ENCODE assay signal across 8 cellular contexts in the genomic region with DNA sequence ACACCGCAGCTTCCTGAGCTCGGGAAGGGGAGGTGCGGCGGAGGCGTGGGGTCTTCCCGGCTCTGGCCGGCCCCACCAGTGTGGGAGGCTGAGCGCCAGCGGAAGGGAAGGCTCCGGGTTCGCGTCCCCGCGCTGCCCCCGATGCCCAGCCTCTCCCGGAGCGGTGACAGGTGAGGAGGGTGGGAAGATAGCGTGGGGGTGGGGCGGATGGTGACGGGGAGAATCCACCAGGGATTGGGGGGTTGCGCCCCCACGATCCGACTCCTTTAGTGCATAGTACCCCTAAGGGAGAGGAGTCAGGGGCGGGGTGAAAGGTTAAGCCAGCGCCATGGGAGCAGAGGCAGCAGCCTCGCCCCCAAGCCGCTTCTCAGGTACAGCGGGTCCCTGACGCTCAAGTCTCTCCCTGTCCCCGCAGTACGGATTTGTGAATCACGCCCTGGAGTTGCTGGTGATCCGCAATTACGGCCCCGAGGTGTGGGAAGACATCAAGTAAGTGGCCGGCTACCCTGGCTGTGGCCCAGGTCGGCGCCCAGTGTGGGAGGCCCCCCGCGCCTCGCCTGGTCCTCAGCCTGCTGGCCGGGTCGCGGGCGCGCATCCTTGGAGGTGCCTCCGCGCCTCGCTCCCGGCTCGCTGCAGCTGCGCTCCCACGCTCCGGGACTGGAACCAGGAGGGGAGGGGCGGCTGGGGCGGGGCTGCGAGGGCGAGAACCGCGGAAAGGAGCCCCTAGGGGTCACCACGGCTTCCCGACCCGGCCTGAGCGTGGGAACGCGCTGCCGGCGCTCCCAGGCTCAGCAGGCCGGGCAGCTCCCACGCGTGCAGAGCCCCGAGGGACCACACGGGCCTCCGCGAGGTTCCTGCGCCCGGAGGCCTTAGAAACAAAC. TPM values are rescaled to one million over a fixed set of nuclear protein-coding genes. Genes with fewer than 3 reads are reported as not detected.
DNase-seq lines count a peak whose midpoint lies in the region; ATAC-seq and TF ChIP-seq lines count a peak whose summit lies in the region.

No MANE protein-coding gene starts in this region.

- intact Hi-C loops in activated CD4-positive, alpha-beta T cell treated with anti-CD3 and anti-CD28 coated beads, Interleukin-2, amount 10 ng/mL, durations not matched to agents 24 days and 14 days (cut with micrococcal nuclease), result loop anchor here (5.0 kb wide), 1 partner anchor 92 kb away; the partner anchor contains the start of gene GUCY1A1

- peaks cover 9% of the 10 kb centered on the region for H3K9me3 Mint-ChIP-seq in activated CD4-positive, alpha-beta T cell treated with anti-CD3 and anti-CD28 coated beads, Interleukin-2, amount 10 ng/mL, durations not matched to agents 24 days and 14 days
- H3K9me3 Mint-ChIP-seq in natural killer cell treated with Interleukin-12 subunit alpha and Interleukin-12 subunit beta and Interleukin-15 and Interleukin-18, amount 100 ng/mL, for 72 hours, result no peaks in the 10 kb centered on the region

- H3K4me3 Mint-ChIP-seq in activated CD4-positive, alpha-beta T cell treated with anti-CD3 and anti-CD28 coated beads, Interleukin-2, amount 10 ng/mL, durations not matched to agents 24 days and 14 days, result peak overlapping the region; percentile 34
- no peak overlapping the region for H3K4me3 Mint-ChIP-seq in natural killer cell treated with Interleukin-12 subunit alpha and Interleukin-12 subunit beta and Interleukin-15 and Interleukin-18, amount 100 ng/mL, for 72 hours

- no peak for TF ChIP-seq CTCF in fibroblast of villous mesenchyme (IDR thresholded peaks at IDR 0.05; ENCODE audit: insufficient read depth, low read depth, low read length)

- ATAC-seq in GM18907 (IDR thresholded peaks at IDR 0.05; ENCODE audit: unreplicated experiment) (peak; percentile 21), HG03196 (IDR thresholded peaks at IDR 0.05; ENCODE audit: unreplicated experiment) (peak; percentile 30), GM21515 (IDR thresholded peaks at IDR 0.05; ENCODE audit: unreplicated experiment) (no peak)
- ATAC-seq in natural killer cell treated with Interleukin-12 subunit alpha and Interleukin-12 subunit beta and Interleukin-15 and Interleukin-18, amount 100 ng/mL, for 72 hours, result peak; percentile 5 to 50

- peaks cover 5% of the 10 kb centered on the region for H3K4me1 Mint-ChIP-seq in activated CD4-positive, alpha-beta T cell treated with anti-CD3 and anti-CD28 coated beads, Interleukin-2, amount 10 ng/mL, durations not matched to agents 24 days and 14 days
- H3K4me1 Mint-ChIP-seq in natural killer cell treated with Interleukin-12 subunit alpha and Interleukin-12 subunit beta and Interleukin-15 and Interleukin-18, amount 100 ng/mL, for 72 hours (ENCODE audit: low read depth in 2 of 2), result peaks cover 6 to 10% of the 10 kb centered on the region in 2 donors

- no peaks in the 10 kb centered on the region for H3K36me3 Mint-ChIP-seq in activated CD4-positive, alpha-beta T cell treated with anti-CD3 and anti-CD28 coated beads, Interleukin-2, amount 10 ng/mL, durations not matched to agents 24 days and 14 days (ENCODE audit: low read depth)
- H3K36me3 Mint-ChIP-seq in natural killer cell treated with Interleukin-12 subunit alpha and Interleukin-12 subunit beta and Interleukin-15 and Interleukin-18, amount 100 ng/mL, for 72 hours, result no peaks in the 10 kb centered on the region

- DNase-seq in AG08395 (ENCODE audit: low spot score) (peak; percentile 27), fibroblast of villous mesenchyme (ENCODE audit: low read depth) (peak; percentile 48), NCI-H524 treated with DMSO at 0.1 percent for 48 hours (lab: John Stamatoyannopoulos, UW) (no peak)
- peak; percentile 55 for DNase-seq in activated CD4-positive, alpha-beta T cell treated with anti-CD3 and anti-CD28 coated beads, Interleukin-2, amount 10 ng/mL, durations not matched to agents 24 days and 14 days
- DNase-seq in natural killer cell treated with Interleukin-12 subunit alpha and Interleukin-12 subunit beta and Interleukin-15 and Interleukin-18, amount 100 ng/mL, for 72 hours (ENCODE audit: low spot score), result peak; percentile 60

- H3K4me3 ChIP-seq in fibroblast of villous mesenchyme (ENCODE audit: low read depth, low read length), result peak overlapping the region; percentile 65

- no peak overlapping the region for H3K27ac Mint-ChIP-seq in activated CD4-positive, alpha-beta T cell treated with anti-CD3 and anti-CD28 coated beads, Interleukin-2, amount 10 ng/mL, durations not matched to agents 24 days and 14 days
- H3K27ac Mint-ChIP-seq in natural killer cell treated with Interleukin-12 subunit alpha and Interleukin-12 subunit beta and Interleukin-15 and Interleukin-18, amount 100 ng/mL, for 72 hours, result no peak overlapping the region

- H3K27me3 Mint-ChIP-seq in activated CD4-positive, alpha-beta T cell treated with anti-CD3 and anti-CD28 coated beads, Interleukin-2, amount 10 ng/mL, durations not matched to agents 24 days and 14 days, result peaks cover 25% of the 10 kb centered on the region
- peaks cover 2 to 6% of the 10 kb centered on the region in 2 donors for H3K27me3 Mint-ChIP-seq in natural killer cell treated with Interleukin-12 subunit alpha and Interleukin-12 subunit beta and Interleukin-15 and Interleukin-18, amount 100 ng/mL, for 72 hours

RNA-seq across cellular contexts. Expression of gene GUCY1B1, which starts 0.8 kb away (rescaled TPM):
- 0.37 and 0.66 TPM in 2 replicates for total RNA-seq in activated CD4-positive, alpha-beta T cell treated with anti-CD3 and anti-CD28 coated beads, Interleukin-2, amount 10 ng/mL, durations not matched to agents 24 days and 14 days
- 1.7 and 1.9 TPM in 2 replicates for total RNA-seq in fibroblast of villous mesenchyme
- total RNA-seq in natural killer cell treated with Interleukin-12 subunit alpha and Interleukin-12 subunit beta and Interleukin-15 and Interleukin-18, amount 100 ng/mL, for 72 hours, result 1 to 10 TPM in 1 of 2 donors, under 1 TPM in 1; 0.33 to 2.3 TPM
